1 cellular context compared by ENCODE assay signal in the genomic region with DNA sequence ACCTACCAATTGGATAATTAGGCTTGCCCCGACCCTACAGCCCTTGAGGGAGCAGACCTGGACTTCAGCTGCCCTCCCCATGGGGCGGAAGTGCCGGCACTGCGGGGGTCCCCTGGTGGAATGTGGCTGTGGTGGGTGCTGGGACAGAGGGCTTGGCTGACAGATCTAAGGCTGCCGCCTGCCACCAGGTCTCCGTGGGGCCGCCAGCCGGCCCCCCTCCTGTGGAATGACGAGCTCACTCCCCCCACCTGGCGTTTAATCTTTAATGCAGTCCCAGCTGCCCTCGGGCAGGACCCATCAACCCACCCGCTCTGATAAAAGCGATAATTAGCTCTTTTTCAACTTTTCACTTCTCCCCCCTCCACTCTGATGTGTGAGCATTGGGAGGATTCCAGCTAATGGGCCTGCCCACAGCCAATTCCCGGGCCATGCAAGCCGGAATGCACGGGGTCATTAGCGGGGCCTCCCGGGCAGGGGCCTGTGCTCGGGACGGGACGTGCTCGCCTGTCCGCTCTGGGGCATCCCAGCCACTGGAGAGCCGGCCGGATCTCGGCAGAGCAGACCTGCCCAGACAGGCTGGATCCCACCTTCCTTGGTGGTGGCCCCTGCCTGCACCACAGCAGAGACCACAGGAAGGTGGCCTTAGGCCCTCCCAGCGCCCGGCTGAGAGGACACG.
TF ChIP-seq lines count a peak whose summit lies in the region.

No MANE protein-coding gene starts in this region.

TF ChIP-seq in SK-N-SH, 30 proteins besides CTCF, POLR2A, EP300 and RAD21 (continued from another document):
- TF ChIP-seq, protein P1, sequence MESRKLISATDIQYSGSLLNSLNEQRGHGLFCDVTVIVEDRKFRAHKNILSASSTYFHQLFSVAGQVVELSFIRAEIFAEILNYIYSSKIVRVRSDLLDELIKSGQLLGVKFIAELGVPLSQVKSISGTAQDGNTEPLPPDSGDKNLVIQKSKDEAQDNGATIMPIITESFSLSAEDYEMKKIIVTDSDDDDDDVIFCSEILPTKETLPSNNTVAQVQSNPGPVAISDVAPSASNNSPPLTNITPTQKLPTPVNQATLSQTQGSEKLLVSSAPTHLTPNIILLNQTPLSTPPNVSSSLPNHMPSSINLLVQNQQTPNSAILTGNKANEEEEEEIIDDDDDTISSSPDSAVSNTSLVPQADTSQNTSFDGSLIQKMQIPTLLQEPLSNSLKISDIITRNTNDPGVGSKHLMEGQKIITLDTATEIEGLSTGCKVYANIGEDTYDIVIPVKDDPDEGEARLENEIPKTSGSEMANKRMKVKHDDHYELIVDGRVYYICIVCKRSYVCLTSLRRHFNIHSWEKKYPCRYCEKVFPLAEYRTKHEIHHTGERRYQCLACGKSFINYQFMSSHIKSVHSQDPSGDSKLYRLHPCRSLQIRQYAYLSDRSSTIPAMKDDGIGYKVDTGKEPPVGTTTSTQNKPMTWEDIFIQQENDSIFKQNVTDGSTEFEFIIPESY (IDR thresholded peaks at IDR 0.05; ENCODE audit: borderline replicate concordance, low read depth), result no peak
- TF ChIP-seq MXI1 (IDR thresholded peaks at IDR 0.05; ENCODE audit: low read depth, low read length), result no peak
- TF ChIP-seq JUND (IDR thresholded peaks at IDR 0.05), result no peak
- TF ChIP-seq FOXM1 (IDR thresholded peaks at IDR 0.05; ENCODE audit: low read depth), result no peak
- no peak for TF ChIP-seq MEF2A (IDR thresholded peaks at IDR 0.05; ENCODE audit: borderline replicate concordance, low read depth)
- TF ChIP-seq CHD2 (IDR thresholded peaks at IDR 0.05; ENCODE audit: low read length, partially characterized antibody), result no peak
- no peak for TF ChIP-seq SMC3 (IDR thresholded peaks at IDR 0.05; ENCODE audit: low read depth, low read length)
